In the genomic region with DNA sequence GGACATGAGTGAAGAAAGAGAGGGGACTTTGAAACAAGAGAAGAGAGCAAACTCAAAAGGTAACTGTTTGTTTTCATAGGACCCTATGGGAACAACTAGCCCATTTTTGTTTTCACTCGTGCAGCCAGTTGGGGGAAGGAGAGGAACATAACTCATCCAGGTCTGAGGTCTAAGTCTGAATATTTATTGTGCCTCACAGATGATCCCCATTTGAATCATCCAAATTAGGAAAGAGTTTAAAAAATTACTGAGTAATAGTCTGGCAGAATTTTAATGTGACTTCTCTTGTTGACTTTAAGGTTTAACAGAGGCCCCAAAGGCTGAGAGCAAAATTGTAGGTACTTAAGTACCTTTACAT, we compare ENCODE assay signal across 10 cellular contexts. TPM values are rescaled to one million over a fixed set of nuclear protein-coding genes. Genes with fewer than 3 reads are reported as not detected.
DNase-seq lines count a peak whose midpoint lies in the region; ATAC-seq, FAIRE-seq and TF ChIP-seq lines count a peak whose summit lies in the region.
"Had no signal": no experiment of that assay in that cellular context is flagged by ENCODE, and none has a peak within 500 bp of the region (broad histone marks: within the 10 kb centered on the region; RNA-seq: fewer than 3 reads in every experiment).

No MANE protein-coding gene starts in this region.

- peaks cover 25% of the 10 kb centered on the region for H3K4me1 Mint-ChIP-seq in T-helper 1 cell treated with Interleukin-12 subunit alpha and Interleukin-12 subunit beta and Interleukin-4 antibody, amounts not matched to agents 30 μg/mL and 1 μg/mL, for 36 hours (ENCODE audit: low read depth)

- no peaks in the 10 kb centered on the region for H3K9me3 ChIP-seq in SJCRH30 (replicated peaks)

- no peak for DNase-seq in T-helper 1 cell
- DNase-seq in SJCRH30: no peak
- peak; percentile 50 to 58 for DNase-seq in foreskin keratinocyte
- no peak for DNase-seq in stimulated activated naive CD8-positive, alpha-beta T cell treated with anti-CD3 and anti-CD28 coated beads, Interleukin-15, Interleukin-2, amounts not matched to agents 100 U/mL and 50 U/mL, for 24 hours
- DNase-seq in frontal cortex (ENCODE audit: low spot score in 2 of 2): no peak
- DNase-seq in NCI-H1694 treated with DMSO at 0.1 percent for 48 hours (lab: John Stamatoyannopoulos, UW): no peak
- DNase-seq: NCI-H69 had no signal

- no peak for TF ChIP-seq POLR2A in GM18505 (IDR thresholded peaks at IDR 0.05; ENCODE audit: borderline replicate concordance, extremely low read depth, insufficient read depth, insufficient read length)

- H3K9me3 Mint-ChIP-seq in T-helper 1 cell treated with Interleukin-12 subunit alpha and Interleukin-12 subunit beta and Interleukin-4 antibody, amounts not matched to agents 30 μg/mL and 1 μg/mL, for 36 hours: no peaks in the 10 kb centered on the region

- peaks cover 38% of the 10 kb centered on the region for H3K27me3 Mint-ChIP-seq in T-helper 1 cell treated with Interleukin-12 subunit alpha and Interleukin-12 subunit beta and Interleukin-4 antibody, amounts not matched to agents 30 μg/mL and 1 μg/mL, for 36 hours (ENCODE audit: low read depth)

- peak overlapping the region; percentile 88 for H3K4me3 Mint-ChIP-seq in T-helper 1 cell treated with Interleukin-12 subunit alpha and Interleukin-12 subunit beta and Interleukin-4 antibody, amounts not matched to agents 30 μg/mL and 1 μg/mL, for 36 hours

- no peaks in the 10 kb centered on the region for H3K36me3 Mint-ChIP-seq in T-helper 1 cell treated with Interleukin-12 subunit alpha and Interleukin-12 subunit beta and Interleukin-4 antibody, amounts not matched to agents 30 μg/mL and 1 μg/mL, for 36 hours (ENCODE audit: low read depth)

- TF ChIP-seq CTCF in foreskin keratinocyte (conservative IDR thresholded peaks at IDR 0.05): no peak

- H3K27ac ChIP-seq in SJCRH30 (no peak overlapping the region), foreskin keratinocyte (no peak overlapping the region)

- no peaks in the 10 kb centered on the region for H3K36me3 ChIP-seq in SJCRH30

- ATAC-seq in foreskin keratinocyte (peak; percentile 66), GM18505 (IDR thresholded peaks at IDR 0.05; ENCODE audit: unreplicated experiment) (no peak)
- ATAC-seq in stimulated activated naive CD8-positive, alpha-beta T cell treated with anti-CD3 and anti-CD28 coated beads, Interleukin-15, Interleukin-2, amounts not matched to agents 100 U/mL and 50 U/mL, for 24 hours: peak; percentile 58

- FAIRE-seq in frontal cortex (lab: Jason Lieb, UNC): no peak
- FAIRE-seq: A204.1 had no signal

- peaks cover 9% of the 10 kb centered on the region; the same call in 1 of the 2 replicates for H3K4me1 ChIP-seq in SJCRH30
- no peaks in the 10 kb centered on the region for H3K4me1 ChIP-seq in foreskin keratinocyte

- peak overlapping the region; percentile 97 for H3K27ac Mint-ChIP-seq in T-helper 1 cell treated with Interleukin-12 subunit alpha and Interleukin-12 subunit beta and Interleukin-4 antibody, amounts not matched to agents 30 μg/mL and 1 μg/mL, for 36 hours

- H3K27me3 ChIP-seq in SJCRH30 (no peaks in the 10 kb centered on the region), foreskin keratinocyte (no peaks in the 10 kb centered on the region)

- peak overlapping the region; percentile 55 for H3K4me3 ChIP-seq in SJCRH30

RNA-seq across cellular contexts. Expression of gene TSPAN2, which starts 10.4 kb away (rescaled TPM):
- 0.02 TPM in 1 of 2 replicates, not detected in the other for total RNA-seq in SJCRH30 (2014; rRNA removed; shearing (Covaris generic))
- total RNA-seq in foreskin keratinocyte (0.32 and 0.48 TPM in 2 replicates), frontal cortex (31.8 TPM)
- polyA plus RNA-seq in foreskin keratinocyte: 0.17 and 0.30 TPM in 2 replicates

Comparison
In these comparisons a context has a peak if more than half of its experiments do, and no peak if none do; other contexts are left out.
1. DNase-seq: peak in foreskin keratinocyte (2 of 2); none in T-helper 1 cell (0 of 5), SJCRH30 (0 of 2), stimulated activated naive CD8-positive, alpha-beta T cell treated with anti-CD3 and anti-CD28 coated beads, Interleukin-15, Interleukin-2, amounts not matched to agents 100 U/mL and 50 U/mL, for 24 hours (single experiment), frontal cortex (0 of 2) and NCI-H1694 treated with DMSO at 0.1 percent for 48 hours (single experiment).
2. RNA of gene TSPAN2, which starts 10.4 kb away (total RNA-seq): 31.8 TPM in frontal cortex (single experiment); 0.32 to 0.48 TPM in foreskin keratinocyte and 0.02 TPM in SJCRH30; every median in the first group is over 10 times any median in the second.